In genomic region chr18:45775726-45776125, GRCh38 we compare ENCODE assay signal across 8 cellular contexts. TPM values are rescaled to one million over a fixed set of nuclear protein-coding genes. Genes with fewer than 3 reads are reported as not detected.
DNase-seq lines count a peak whose midpoint lies in the region; ATAC-seq, FAIRE-seq and TF ChIP-seq lines count a peak whose summit lies in the region.

No MANE protein-coding gene starts in this region.

- H3K9ac ChIP-seq in keratinocyte (ENCODE audit: control insufficient read depth, extremely low read depth, insufficient read depth, low read length): peak overlapping the region; percentile 86

- H3K27me3 ChIP-seq in keratinocyte (ENCODE audit: control insufficient read depth, extremely low read depth, insufficient read depth, low read length): no peaks in the 10 kb centered on the region

- H2AFZ ChIP-seq in keratinocyte (ENCODE audit: control insufficient read depth, low read length): peak overlapping the region; percentile 94

- no peaks in the 10 kb centered on the region for H3K79me2 ChIP-seq in keratinocyte (ENCODE audit: control insufficient read depth, insufficient read depth, low read length)

- peak overlapping the region; percentile 78 for H3K4me3 Mint-ChIP-seq in activated naive CD8-positive, alpha-beta T cell treated with anti-CD3 and anti-CD28 coated beads, Interleukin-2, amount 10 ng/mL, durations not matched to agents 7 days and 5 days
- peak overlapping the region; percentile 85 for H3K4me3 Mint-ChIP-seq in stimulated activated memory B cell treated with anti-CD40 and anti-IgM and Interleukin-4, amounts not matched to agents 10 μg/mL and 1 μg/mL and 100 μg/mL, for 72 hours

- no peaks in the 10 kb centered on the region for H4K20me1 ChIP-seq in keratinocyte (ENCODE audit: control insufficient read depth, extremely low read depth, insufficient read depth, low read length)

- H3K9me3 ChIP-seq in keratinocyte (ENCODE audit: control insufficient read depth, low read depth, low read length): no peaks in the 10 kb centered on the region

- dilution Hi-C loops in keratinocyte (cut with MboI; ENCODE audit: extremely low pct_ligation_motif_present, low sequenced_read_pairs): no loop called here

- H3K27me3 Mint-ChIP-seq in activated naive CD8-positive, alpha-beta T cell treated with anti-CD3 and anti-CD28 coated beads, Interleukin-2, amount 10 ng/mL, durations not matched to agents 7 days and 5 days: peaks cover 53% of the 10 kb centered on the region
- H3K27me3 Mint-ChIP-seq in stimulated activated memory B cell treated with anti-CD40 and anti-IgM and Interleukin-4, amounts not matched to agents 10 μg/mL and 1 μg/mL and 100 μg/mL, for 72 hours: peaks cover 40% of the 10 kb centered on the region

- peak overlapping the region; percentile 73 for H3K4me2 ChIP-seq in keratinocyte (ENCODE audit: control insufficient read depth, extremely low read depth, insufficient read depth, low read depth, low read length)

- TF ChIP-seq CTCF in keratinocyte (optimal IDR thresholded peaks at IDR 0.05 in 1 of 3, IDR thresholded peaks at IDR 0.05 in 1 of 3, conservative IDR thresholded peaks at IDR 0.05 in 1 of 3; ENCODE audit: extremely low read depth in 1 of 3, insufficient read depth in 2 of 3, low read length in 3 of 3): no peak

- peaks cover 2% of the 10 kb centered on the region for H3K36me3 Mint-ChIP-seq in activated naive CD8-positive, alpha-beta T cell treated with anti-CD3 and anti-CD28 coated beads, Interleukin-2, amount 10 ng/mL, durations not matched to agents 7 days and 5 days
- H3K36me3 Mint-ChIP-seq in stimulated activated memory B cell treated with anti-CD40 and anti-IgM and Interleukin-4, amounts not matched to agents 10 μg/mL and 1 μg/mL and 100 μg/mL, for 72 hours: no peaks in the 10 kb centered on the region

- peak overlapping the region; percentile 75 for H3K27ac ChIP-seq in keratinocyte (ENCODE audit: control insufficient read depth, insufficient read depth, low read length)

- H3K36me3 ChIP-seq in keratinocyte (ENCODE audit: control insufficient read depth in 2 of 2, extremely low read depth in 1 of 2, insufficient read depth in 2 of 2, low read length in 2 of 2): no peaks in the 10 kb centered on the region

- peaks cover 32% of the 10 kb centered on the region for H3K4me1 ChIP-seq in keratinocyte (ENCODE audit: control insufficient read depth, extremely low read depth, insufficient read depth, low read length)

- H3K9me1 ChIP-seq in keratinocyte (ENCODE audit: control insufficient read depth, extremely low read depth, insufficient read depth, low read length): no peaks in the 10 kb centered on the region

- H3K4me1 Mint-ChIP-seq in activated naive CD8-positive, alpha-beta T cell treated with anti-CD3 and anti-CD28 coated beads, Interleukin-2, amount 10 ng/mL, durations not matched to agents 7 days and 5 days: peaks cover 19% of the 10 kb centered on the region
- peaks cover 17% of the 10 kb centered on the region for H3K4me1 Mint-ChIP-seq in stimulated activated memory B cell treated with anti-CD40 and anti-IgM and Interleukin-4, amounts not matched to agents 10 μg/mL and 1 μg/mL and 100 μg/mL, for 72 hours

- H3K4me3 ChIP-seq in keratinocyte (ENCODE audit: control insufficient read depth in 2 of 3, extremely low read depth in 1 of 3, insufficient read depth in 2 of 3, low read depth in 1 of 3, low read length in 3 of 3): peak overlapping the region; percentile 40 to 72 (median 51)

- H3K27ac Mint-ChIP-seq in activated naive CD8-positive, alpha-beta T cell treated with anti-CD3 and anti-CD28 coated beads, Interleukin-2, amount 10 ng/mL, durations not matched to agents 7 days and 5 days: no peak overlapping the region
- H3K27ac Mint-ChIP-seq in stimulated activated memory B cell treated with anti-CD40 and anti-IgM and Interleukin-4, amounts not matched to agents 10 μg/mL and 1 μg/mL and 100 μg/mL, for 72 hours: peak overlapping the region; percentile 87

- no peak for DNase-seq in activated naive CD8-positive, alpha-beta T cell treated with anti-CD3 and anti-CD28 coated beads, Interleukin-2, amount 10 ng/mL, durations not matched to agents 7 days and 5 days
- DNase-seq in keratinocyte (ENCODE audit: low read depth, low spot score): no peak
- no peak for DNase-seq in NCI-H446 (lab: John Stamatoyannopoulos, UW)
- no peak for DNase-seq in SIG-M5 (lab: John Stamatoyannopoulos, UW)
- DNase-seq in NCI-H526 (lab: John Stamatoyannopoulos, UW): no peak

- POLR2A ChIA-PET in activated naive CD8-positive, alpha-beta T cell treated with anti-CD3 and anti-CD28 coated beads, Interleukin-2, amount 10 ng/mL, durations not matched to agents 7 days and 5 days (lab: Charles Lee): interaction anchor here (0.6 kb wide), 1 partner anchor 100 kb away, joined by 3 read pairs; no protein-coding TSS in a partner anchor

- ATAC-seq in HG03342 (IDR thresholded peaks at IDR 0.05; ENCODE audit: unreplicated experiment) (peak; percentile 20), HG03095 (IDR thresholded peaks at IDR 0.05; ENCODE audit: unreplicated experiment) (no peak)
- ATAC-seq in activated naive CD8-positive, alpha-beta T cell treated with anti-CD3 and anti-CD28 coated beads, Interleukin-2, amount 10 ng/mL, durations not matched to agents 7 days and 5 days (ENCODE audit: low read depth): no peak
- no peak for ATAC-seq in stimulated activated memory B cell treated with anti-CD40 and anti-IgM and Interleukin-4, amounts not matched to agents 10 μg/mL and 1 μg/mL and 100 μg/mL, for 72 hours

- peaks cover 1% of the 10 kb centered on the region for H3K9me3 Mint-ChIP-seq in activated naive CD8-positive, alpha-beta T cell treated with anti-CD3 and anti-CD28 coated beads, Interleukin-2, amount 10 ng/mL, durations not matched to agents 7 days and 5 days
- H3K9me3 Mint-ChIP-seq in stimulated activated memory B cell treated with anti-CD40 and anti-IgM and Interleukin-4, amounts not matched to agents 10 μg/mL and 1 μg/mL and 100 μg/mL, for 72 hours: peaks cover 3% of the 10 kb centered on the region

- FAIRE-seq in keratinocyte (lab: Jason Lieb, UNC): peak; percentile 63

RNA-seq across cellular contexts. Expression of gene SIGLEC15, which starts 49.7 kb away (rescaled TPM):
- total RNA-seq in activated naive CD8-positive, alpha-beta T cell treated with anti-CD3 and anti-CD28 coated beads, Interleukin-2, amount 10 ng/mL, durations not matched to agents 7 days and 5 days: not detected
- 0.10 TPM in 1 of 3 replicates, not detected in the others for polyA plus RNA-seq in keratinocyte
- polyA plus RNA-seq in keratinocyte (2011; ENCODE audit: low read depth): not detected
- polyA plus RNA-seq in keratinocyte (2011; cell fraction: cytosol; rRNA removed): 0.04 and 0.05 TPM in 2 replicates
- 0.07 TPM in 1 of 2 replicates, not detected in the other for polyA plus RNA-seq in keratinocyte (2011; cell fraction: nucleus; rRNA removed)
- 0.07 and 0.11 TPM in 2 replicates for polyA plus RNA-seq in keratinocyte (2012; ENCODE audit: low replicate concordance)
- polyA minus RNA-seq in keratinocyte: 0.75 TPM in 1 of 3 replicates, not detected in the others
- polyA minus RNA-seq in keratinocyte (2011; cell fraction: cytosol; rRNA and poly(A)+ RNA removed): not detected
- not detected in 2 replicates for polyA minus RNA-seq in keratinocyte (2011; cell fraction: nucleus; rRNA and poly(A)+ RNA removed)

RNA-seq across cellular contexts. Expression of gene SLC14A1, which starts 51.7 kb away (rescaled TPM):
- 1 to 10 TPM; 3.1 to 3.5 TPM for total RNA-seq in activated naive CD8-positive, alpha-beta T cell treated with anti-CD3 and anti-CD28 coated beads, Interleukin-2, amount 10 ng/mL, durations not matched to agents 7 days and 5 days
- 0.06 to 0.23 TPM in 2 of 3 replicates, not detected in the other for polyA plus RNA-seq in keratinocyte
- 0.41 TPM for polyA plus RNA-seq in keratinocyte (2011; ENCODE audit: low read depth)
- polyA plus RNA-seq in keratinocyte (2011; cell fraction: cytosol; rRNA removed): not detected in 2 replicates
- polyA plus RNA-seq in keratinocyte (2011; cell fraction: nucleus; rRNA removed): 0.33 TPM in 1 of 2 replicates, not detected in the other
- 0.18 TPM in 1 of 2 replicates, not detected in the other for polyA plus RNA-seq in keratinocyte (2012; ENCODE audit: low replicate concordance)
- polyA minus RNA-seq in keratinocyte: not detected in 3 replicates
- not detected for polyA minus RNA-seq in keratinocyte (2011; cell fraction: cytosol; rRNA and poly(A)+ RNA removed)
- not detected in 2 replicates for polyA minus RNA-seq in keratinocyte (2011; cell fraction: nucleus; rRNA and poly(A)+ RNA removed)
